31 cellular contexts compared by ENCODE assay signal in the genomic region with DNA sequence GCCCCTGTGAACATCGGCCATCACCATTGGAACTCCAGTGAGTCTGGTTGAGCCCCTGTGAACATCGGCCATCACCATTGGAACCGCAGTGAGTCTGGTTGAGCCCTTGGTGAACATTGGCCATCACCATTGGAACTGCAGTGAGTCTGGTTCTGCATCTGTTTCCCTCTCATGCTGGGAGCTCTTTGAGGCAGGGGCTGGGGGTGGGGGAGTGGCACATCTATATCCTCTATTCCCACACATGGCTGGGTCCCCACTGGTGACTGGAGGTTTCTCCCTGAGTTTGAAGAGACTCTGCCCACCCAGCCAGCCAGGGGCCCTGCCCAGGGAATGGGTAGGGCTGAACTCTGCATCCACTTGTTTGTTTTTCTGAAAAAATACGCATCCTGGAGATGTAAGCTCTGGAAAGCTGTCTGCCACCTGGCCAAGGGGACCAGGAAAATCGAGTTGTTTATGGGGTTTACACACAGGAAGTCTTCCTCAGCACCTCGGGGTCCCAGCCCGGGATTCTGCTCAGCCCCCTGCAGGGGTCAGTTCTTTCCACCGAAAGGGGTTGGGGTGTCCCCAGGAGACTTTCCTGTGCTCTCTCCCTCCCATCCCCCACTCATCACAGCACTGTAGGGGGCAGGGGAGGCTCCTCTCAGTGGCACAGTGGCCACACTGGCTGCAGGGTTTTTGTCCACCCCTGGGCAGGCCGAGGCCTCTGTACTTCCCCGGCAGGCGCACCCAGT.
"Had no signal": no experiment of that assay in that cellular context is flagged by ENCODE, and none has a peak within 500 bp of the region (broad histone marks: within the 10 kb centered on the region; RNA-seq: fewer than 3 reads in every experiment).

No MANE protein-coding gene starts in this region.

- H3K27me3 Mint-ChIP-seq: activated CD4-positive, alpha-beta memory T cell treated with anti-CD3 and anti-CD28 coated beads for 36 hours; activated CD4-positive, alpha-beta T cell treated with anti-CD3 and anti-CD28 coated beads for 36 hours; activated CD4-positive, alpha-beta T cell treated with anti-CD3 and anti-CD28 coated beads, Interleukin-2, amount 10 ng/mL, durations not matched to agents 24 days and 14 days; activated naive CD4-positive, alpha-beta T cell treated with anti-CD3 and anti-CD28 coated beads, Interleukin-2, amount 50 U/mL, for 24 hours; activated naive CD8-positive, alpha-beta T cell treated with anti-CD3 and anti-CD28 coated beads for 36 hours; activated naive CD8-positive, alpha-beta T cell treated with anti-CD3 and anti-CD28 coated beads, Interleukin-2, amount 50 U/mL, for 24 hours had no signal

- H3K4me3 ChIP-seq: adrenal gland, ascending aorta, breast epithelium, cardiac muscle cell, colonic mucosa, esophagus squamous epithelium, gastroesophageal sphincter had no signal

- H3K4me1 Mint-ChIP-seq: activated CD4-positive, alpha-beta T cell treated with anti-CD3 and anti-CD28 coated beads for 36 hours; activated CD4-positive, alpha-beta T cell treated with anti-CD3 and anti-CD28 coated beads, Interleukin-2, amount 10 ng/mL, durations not matched to agents 24 days and 14 days; activated naive CD4-positive, alpha-beta T cell treated with anti-CD3 and anti-CD28 coated beads, Interleukin-2, amount 50 U/mL, for 24 hours; activated naive CD8-positive, alpha-beta T cell treated with anti-CD3 and anti-CD28 coated beads for 36 hours had no signal

- H3K27ac Mint-ChIP-seq: activated CD4-positive, alpha-beta memory T cell treated with anti-CD3 and anti-CD28 coated beads for 36 hours; activated CD4-positive, alpha-beta T cell treated with anti-CD3 and anti-CD28 coated beads for 36 hours; activated CD4-positive, alpha-beta T cell treated with anti-CD3 and anti-CD28 coated beads, Interleukin-2, amount 10 ng/mL, durations not matched to agents 24 days and 14 days; activated CD8-positive, alpha-beta memory T cell treated with anti-CD3 and anti-CD28 coated beads, Interleukin-2, amount 10 ng/mL, durations not matched to agents 7 days and 5 days; activated CD8-positive, alpha-beta T cell treated with anti-CD3 and anti-CD28 coated beads, Interleukin-2, amount 10 ng/mL, durations not matched to agents 7 days and 5 days; activated naive CD4-positive, alpha-beta T cell treated with anti-CD3 and anti-CD28 coated beads for 36 hours; activated naive CD4-positive, alpha-beta T cell treated with anti-CD3 and anti-CD28 coated beads, Interleukin-2, amount 50 U/mL, for 24 hours; activated naive CD8-positive, alpha-beta T cell treated with anti-CD3 and anti-CD28 coated beads for 36 hours; activated naive CD8-positive, alpha-beta T cell treated with anti-CD3 and anti-CD28 coated beads, Interleukin-2, amount 50 U/mL, for 24 hours; activated T-helper 1 cell treated with anti-CD3 and anti-CD28 coated beads, Interleukin-12 subunit alpha, Interleukin-12 subunit beta, Interleukin-2, Interleukin-4 antibody, amounts not matched to agents 30 ng/mL and 10 ng/mL and 1 ng/mL, durations not matched to agents 14 hours and 24 hours and 36 hours; activated T-helper 2 cell treated with anti-CD3 and anti-CD28 coated beads, Interferon-gamma antibody, Interleukin-2, Interleukin-4, amounts not matched to agents 10 μg/mL and 5 μg/mL and 100 μg/mL, durations not matched to agents 14 hours and 24 hours and 36 hours; brain had no signal

- H3K27me3 ChIP-seq: adrenal gland, ascending aorta, breast epithelium, cardiac muscle cell, colonic mucosa, gastroesophageal sphincter had no signal

- H3K9me3 Mint-ChIP-seq: activated CD4-positive, alpha-beta memory T cell treated with anti-CD3 and anti-CD28 coated beads for 36 hours; activated CD4-positive, alpha-beta T cell treated with anti-CD3 and anti-CD28 coated beads, Interleukin-2, amount 10 ng/mL, durations not matched to agents 24 days and 14 days; activated naive CD4-positive, alpha-beta T cell treated with anti-CD3 and anti-CD28 coated beads for 36 hours; activated naive CD4-positive, alpha-beta T cell treated with anti-CD3 and anti-CD28 coated beads, Interleukin-2, amount 50 U/mL, for 24 hours; activated naive CD8-positive, alpha-beta T cell treated with anti-CD3 and anti-CD28 coated beads for 36 hours; activated naive CD8-positive, alpha-beta T cell treated with anti-CD3 and anti-CD28 coated beads, Interleukin-2, amount 50 U/mL, for 24 hours; activated T-helper 1 cell treated with anti-CD3 and anti-CD28 coated beads, Interleukin-12 subunit alpha, Interleukin-12 subunit beta, Interleukin-2, Interleukin-4 antibody, amounts not matched to agents 30 ng/mL and 10 ng/mL and 1 ng/mL, durations not matched to agents 14 hours and 24 hours and 36 hours; activated T-helper 2 cell treated with anti-CD3 and anti-CD28 coated beads, Interferon-gamma antibody, Interleukin-2, Interleukin-4, amounts not matched to agents 10 μg/mL and 5 μg/mL and 100 μg/mL, durations not matched to agents 14 hours and 24 hours and 36 hours; brain had no signal

- H3K27ac ChIP-seq: adrenal gland, ascending aorta, breast epithelium, cardiac muscle cell, colonic mucosa, epithelial cell of prostate, esophagus squamous epithelium, gastroesophageal sphincter had no signal

- H3K36me3 ChIP-seq: adrenal gland, ascending aorta, breast epithelium, cardiac muscle cell, colonic mucosa, esophagus squamous epithelium, gastroesophageal sphincter had no signal

- DNase-seq: activated CD4-positive, alpha-beta memory T cell treated with anti-CD3 and anti-CD28 coated beads for 36 hours; activated CD4-positive, alpha-beta T cell treated with anti-CD3 and anti-CD28 coated beads for 36 hours; activated CD4-positive, alpha-beta T cell treated with anti-CD3 and anti-CD28 coated beads, Interleukin-2, amount 10 ng/mL, durations not matched to agents 24 days and 14 days; activated CD4-positive, CD25-positive, alpha-beta regulatory T cell; activated CD4-positive, CD25-positive, alpha-beta regulatory T cell treated with anti-CD3 and anti-CD28 coated beads, Interleukin-2, amount 50 U/mL, for 72 hours; activated CD8-positive, alpha-beta memory T cell treated with anti-CD3 and anti-CD28 coated beads, Interleukin-2, amount 10 ng/mL, durations not matched to agents 7 days and 5 days; activated CD8-positive, alpha-beta memory T cell treated with anti-CD3 and anti-CD28 coated beads, Interleukin-2, amount 50 U/mL, for 4 hours; activated CD8-positive, alpha-beta T cell treated with anti-CD3 and anti-CD28 coated beads, Interleukin-2, amount 10 ng/mL, durations not matched to agents 7 days and 5 days; activated effector memory CD4-positive, alpha-beta T cell treated with anti-CD3 and anti-CD28 coated beads, Interleukin-2, amount 50 U/mL, for 16 hours; activated naive CD4-positive, alpha-beta T cell treated with anti-CD3 and anti-CD28 coated beads for 36 hours; activated naive CD8-positive, alpha-beta T cell treated with anti-CD3 and anti-CD28 coated beads for 36 hours; activated naive CD8-positive, alpha-beta T cell treated with anti-CD3 and anti-CD28 coated beads, Interleukin-2, amount 50 U/mL, for 24 hours; activated T-cell treated with anti-CD3 and anti-CD28 coated beads, Interleukin-2, amount 50 U/mL, for 1 hour; activated T-cell treated with anti-CD3 and anti-CD28 coated beads, Interleukin-2, amount 50 U/mL, for 48 hours; adrenal gland; central memory CD4-positive, alpha-beta T cell; cerebellar nuclear complex; colonic mucosa; effector CD8-positive, alpha-beta T cell; esophagus squamous epithelium; foreskin melanocyte; T-helper 2 cell had no signal

- H3K4me1 ChIP-seq: colonic mucosa had no signal

- ATAC-seq: activated CD4-positive, alpha-beta T cell treated with anti-CD3 and anti-CD28 coated beads for 36 hours; activated CD8-positive, alpha-beta memory T cell treated with anti-CD3 and anti-CD28 coated beads, Interleukin-2, amount 10 ng/mL, durations not matched to agents 7 days and 5 days; activated CD8-positive, alpha-beta T cell treated with anti-CD3 and anti-CD28 coated beads, Interleukin-2, amount 10 ng/mL, durations not matched to agents 7 days and 5 days; activated naive CD8-positive, alpha-beta T cell treated with anti-CD3 and anti-CD28 coated beads, Interleukin-2, amount 50 U/mL, for 24 hours; gastroesophageal sphincter had no signal

- H3K4me3 Mint-ChIP-seq: activated CD4-positive, alpha-beta memory T cell treated with anti-CD3 and anti-CD28 coated beads for 36 hours; activated CD4-positive, alpha-beta T cell treated with anti-CD3 and anti-CD28 coated beads for 36 hours; activated CD4-positive, alpha-beta T cell treated with anti-CD3 and anti-CD28 coated beads, Interleukin-2, amount 10 ng/mL, durations not matched to agents 24 days and 14 days; activated CD8-positive, alpha-beta memory T cell treated with anti-CD3 and anti-CD28 coated beads, Interleukin-2, amount 10 ng/mL, durations not matched to agents 7 days and 5 days; activated CD8-positive, alpha-beta T cell treated with anti-CD3 and anti-CD28 coated beads, Interleukin-2, amount 10 ng/mL, durations not matched to agents 7 days and 5 days; activated naive CD4-positive, alpha-beta T cell treated with anti-CD3 and anti-CD28 coated beads for 36 hours; activated naive CD4-positive, alpha-beta T cell treated with anti-CD3 and anti-CD28 coated beads, Interleukin-2, amount 50 U/mL, for 24 hours; activated naive CD8-positive, alpha-beta T cell treated with anti-CD3 and anti-CD28 coated beads for 36 hours; activated naive CD8-positive, alpha-beta T cell treated with anti-CD3 and anti-CD28 coated beads, Interleukin-2, amount 50 U/mL, for 24 hours; activated T-helper 1 cell treated with anti-CD3 and anti-CD28 coated beads, Interleukin-12 subunit alpha, Interleukin-12 subunit beta, Interleukin-2, Interleukin-4 antibody, amounts not matched to agents 30 ng/mL and 10 ng/mL and 1 ng/mL, durations not matched to agents 14 hours and 24 hours and 36 hours; brain had no signal

- H3K9me3 ChIP-seq: adrenal gland, ascending aorta, breast epithelium, colonic mucosa, esophagus squamous epithelium, gastroesophageal sphincter had no signal

- H3K36me3 Mint-ChIP-seq: activated CD4-positive, alpha-beta memory T cell treated with anti-CD3 and anti-CD28 coated beads for 36 hours; activated CD8-positive, alpha-beta memory T cell treated with anti-CD3 and anti-CD28 coated beads, Interleukin-2, amount 10 ng/mL, durations not matched to agents 7 days and 5 days; activated naive CD4-positive, alpha-beta T cell treated with anti-CD3 and anti-CD28 coated beads, Interleukin-2, amount 50 U/mL, for 24 hours; activated naive CD8-positive, alpha-beta T cell treated with anti-CD3 and anti-CD28 coated beads for 36 hours; brain had no signal
